ENCODE assay signal across 17 cellular contexts in the genomic region with DNA sequence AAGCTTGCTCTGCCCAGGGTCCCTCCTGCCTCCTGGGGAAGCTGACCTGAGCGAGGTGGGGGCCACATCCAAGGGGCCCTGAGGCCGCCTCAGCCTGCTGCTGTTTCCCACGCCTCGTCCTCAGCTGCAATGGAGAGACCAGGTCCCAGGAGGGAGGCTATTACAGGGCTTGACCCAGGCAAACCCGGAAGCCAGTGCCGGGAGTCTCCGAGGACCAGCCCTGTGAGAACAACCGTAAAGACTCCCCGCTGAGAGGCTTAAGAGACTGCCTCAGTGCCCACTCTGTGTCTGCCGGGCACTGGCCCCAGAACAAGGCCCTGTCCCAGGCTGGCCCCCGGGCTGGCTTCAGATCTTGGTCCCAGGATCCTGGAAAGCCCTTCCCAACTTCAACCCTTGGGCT.
DNase-seq lines count a peak whose midpoint lies in the region; ATAC-seq and TF ChIP-seq lines count a peak whose summit lies in the region.
"Had no signal": no experiment of that assay in that cellular context is flagged by ENCODE, and none has a peak within 500 bp of the region (broad histone marks: within the 10 kb centered on the region; RNA-seq: fewer than 3 reads in every experiment).

No MANE protein-coding gene starts in this region.

- H3K36me3 Mint-ChIP-seq in Caco-2 (ENCODE audit: insufficient read depth, unreplicated experiment) (peaks cover 6% of the 10 kb centered on the region), chondrocyte (ENCODE audit: low read depth) (no peaks in the 10 kb centered on the region), natural killer cell (no peaks in the 10 kb centered on the region)
- H3K36me3 Mint-ChIP-seq: CD8-positive, alpha-beta T cell had no signal

- no peak overlapping the region for H3K9ac ChIP-seq in mesenchymal stem cell (ENCODE audit: low read length)

- H3K14ac ChIP-seq in mesenchymal stem cell (ENCODE audit: low read length in 2 of 2), result no peak overlapping the region

- H3K4me3 ChIP-seq in Caco-2 (ENCODE audit: low read depth, low read length), result no peak overlapping the region
- H3K4me3 ChIP-seq in mesenchymal stem cell (ENCODE audit: insufficient read depth in 1 of 2, low read depth in 1 of 2, low read length in 2 of 2), result no peak overlapping the region
- H3K4me3 ChIP-seq in upper lobe of right lung, result no peak overlapping the region
- H3K4me3 ChIP-seq: SJCRH30 had no signal

- H3K4me3 Mint-ChIP-seq in Caco-2 (ENCODE audit: unreplicated experiment), result no peak overlapping the region
- no peak overlapping the region for H3K4me3 Mint-ChIP-seq in chondrocyte (ENCODE audit: unreplicated experiment)
- no peak overlapping the region for H3K4me3 Mint-ChIP-seq in natural killer cell
- H3K4me3 Mint-ChIP-seq: CD8-positive, alpha-beta T cell had no signal

- no peak overlapping the region for H2BK5ac ChIP-seq in mesenchymal stem cell (ENCODE audit: low read depth, low read length, poor library complexity, severe bottlenecking)

- peaks cover 37% of the 10 kb centered on the region for H3K4me1 ChIP-seq in Caco-2
- H3K4me1 ChIP-seq in mesenchymal stem cell (ENCODE audit: control insufficient read depth, insufficient read depth, low read depth, low read length), result peaks cover 5% of the 10 kb centered on the region
- peaks cover 12% of the 10 kb centered on the region for H3K4me1 ChIP-seq in upper lobe of right lung
- H3K4me1 ChIP-seq: SJCRH30 had no signal

- H3K4me1 Mint-ChIP-seq in Caco-2 (ENCODE audit: low read depth, unreplicated experiment) (peaks cover 28% of the 10 kb centered on the region), chondrocyte (ENCODE audit: low read depth) (peaks cover 6% of the 10 kb centered on the region), natural killer cell (no peaks in the 10 kb centered on the region)

- H3K36me3 ChIP-seq in Caco-2 (ENCODE audit: control insufficient read depth, insufficient read depth, low read length) (no peaks in the 10 kb centered on the region), mesenchymal stem cell (ENCODE audit: control insufficient read depth in 1 of 2, insufficient read depth in 2 of 2, low read depth in 1 of 2, low read length in 2 of 2) (no peaks in the 10 kb centered on the region), upper lobe of right lung (no peaks in the 10 kb centered on the region)
- H3K36me3 ChIP-seq: SJCRH30 had no signal

- WGBS in mesenchymal stem cell, result 83% methylated on average over 10 of the region's 11 CpGs

- ATAC-seq in upper lobe of right lung, result no peak
- ATAC-seq in natural killer cell, result no peak
- no peak for ATAC-seq in HG03097 (IDR thresholded peaks at IDR 0.05; ENCODE audit: low FRiP score, unreplicated experiment)
- ATAC-seq: CD8-positive, alpha-beta T cell had no signal

- H3K4ac ChIP-seq in mesenchymal stem cell (ENCODE audit: low read depth in 1 of 2, low read length in 2 of 2), result peak overlapping the region in 1 of 2 experiments; percentile 7

- no peak overlapping the region for H3K18ac ChIP-seq in mesenchymal stem cell (ENCODE audit: low read depth in 1 of 2, low read length in 2 of 2)

- POLR2A ChIA-PET in Caco-2 (lab: Charles Lee), result no interaction called here

- DNase-seq in Caco-2, result no peak
- DNase-seq in chondrocyte (ENCODE audit: low spot score), result peak; percentile 65
- DNase-seq in mesenchymal stem cell, result no peak
- DNase-seq in upper lobe of right lung, result peak; percentile 55
- no peak for DNase-seq in natural killer cell
- no peak for DNase-seq in NCI-H2029 treated with DMSO at 0.1 percent for 48 hours (lab: John Stamatoyannopoulos, UW)
- DNase-seq: CD8-positive, alpha-beta T cell; DND-41; H7; Kasumi-1; MM.1S; NCI-H1105; NCI-H1694 treated with DMSO at 0.1 percent for 48 hours; NCI-H446; NCI-H69; SJCRH30 had no signal

- CTCF ChIA-PET in Caco-2 (lab: Charles Lee), result interaction anchor here (0.6 to 1.9 kb wide), 19 partner anchors 14 to 259 kb away, joined by 3 to 9 read pairs (median 3); partner anchors contain the start of gene FADD

- no peak overlapping the region for H2AFZ ChIP-seq in mesenchymal stem cell (ENCODE audit: low read depth, low read length)

- no peaks in the 10 kb centered on the region for H3K27me3 ChIP-seq in Caco-2 (replicated peaks; ENCODE audit: control insufficient read depth, insufficient read depth, low read length)
- H3K27me3 ChIP-seq in mesenchymal stem cell (ENCODE audit: control insufficient read depth in 1 of 2, insufficient read depth in 1 of 2, low read length in 2 of 2), result peaks cover 36 to 44% of the 10 kb centered on the region in 2 experiments
- H3K27me3 ChIP-seq in upper lobe of right lung, result no peaks in the 10 kb centered on the region
- H3K27me3 ChIP-seq: SJCRH30 had no signal

- no peak overlapping the region for H3K23ac ChIP-seq in mesenchymal stem cell (ENCODE audit: low read length in 2 of 2)

- no peak overlapping the region for H2AK5ac ChIP-seq in mesenchymal stem cell (ENCODE audit: low read length, severe bottlenecking)

- intact Hi-C loops in Caco-2 (cut with micrococcal nuclease; ENCODE audit: unreplicated experiment) (loop anchor here (1.0 to 2.0 kb wide), 4 partner anchors 15 to 253 kb away; partner anchors contain the start of gene ANO1), upper lobe of right lung (cut with DNase I) (no loop called here), natural killer cell (cut with micrococcal nuclease) (no loop called here)

- H3K27ac Mint-ChIP-seq in Caco-2 (ENCODE audit: unreplicated experiment), result peak overlapping the region; percentile 22
- H3K27ac Mint-ChIP-seq in chondrocyte (ENCODE audit: unreplicated experiment), result no peak overlapping the region
- H3K27ac Mint-ChIP-seq in natural killer cell, result no peak overlapping the region
- H3K27ac Mint-ChIP-seq: CD8-positive, alpha-beta T cell had no signal

- H3K27ac ChIP-seq in mesenchymal stem cell (ENCODE audit: low read length, poor library complexity, severe bottlenecking) (no peak overlapping the region), upper lobe of right lung (no peak overlapping the region)
- H3K27ac ChIP-seq: SJCRH30 had no signal

- H2BK120ac ChIP-seq in mesenchymal stem cell (ENCODE audit: low read depth, low read length), result no peak overlapping the region

- peak overlapping the region; percentile 34 for H4K91ac ChIP-seq in mesenchymal stem cell (ENCODE audit: low read length)

- no peak overlapping the region for H2BK15ac ChIP-seq in mesenchymal stem cell (ENCODE audit: low read depth, poor library complexity, severe bottlenecking)

- H3K9me3 ChIP-seq in Caco-2 (no peaks in the 10 kb centered on the region), mesenchymal stem cell (ENCODE audit: control insufficient read depth, low read length) (no peaks in the 10 kb centered on the region), upper lobe of right lung (no peaks in the 10 kb centered on the region)
- H3K9me3 ChIP-seq: SJCRH30 had no signal

- no peaks in the 10 kb centered on the region for H3K79me1 ChIP-seq in mesenchymal stem cell (replicated peaks; ENCODE audit: low read length, poor library complexity, severe bottlenecking)

- peak overlapping the region in 1 of 2 experiments; percentile 42 for H2BK12ac ChIP-seq in mesenchymal stem cell (ENCODE audit: low read length in 2 of 2)

- no peak overlapping the region for H3K4me2 ChIP-seq in mesenchymal stem cell (ENCODE audit: low read length, poor library complexity, severe bottlenecking)

- TF ChIP-seq CTCF in Caco-2 (IDR thresholded peaks at IDR 0.05; ENCODE audit: insufficient read depth in 1 of 2, low read depth in 1 of 2, low read length in 1 of 2, severe bottlenecking in 1 of 2, unreplicated experiment in 1 of 2), result no peak
- no peak for TF ChIP-seq CTCF in chondrocyte (IDR thresholded peaks at IDR 0.05)
- TF ChIP-seq CTCF in upper lobe of right lung (IDR thresholded peaks at IDR 0.05), result no peak
- TF ChIP-seq CTCF in natural killer cell (IDR thresholded peaks at IDR 0.05), result no peak

- no peaks in the 10 kb centered on the region for H3K9me3 Mint-ChIP-seq in Caco-2 (ENCODE audit: unreplicated experiment)
- no peaks in the 10 kb centered on the region for H3K9me3 Mint-ChIP-seq in chondrocyte (ENCODE audit: low read depth)
- no peaks in the 10 kb centered on the region for H3K9me3 Mint-ChIP-seq in natural killer cell
- H3K9me3 Mint-ChIP-seq: CD8-positive, alpha-beta T cell had no signal

- no TSS peak for BruUV-seq in Caco-2 (replicated peaks; lab: Mats Ljungman, UMichigan)

- H3K27me3 Mint-ChIP-seq in Caco-2 (ENCODE audit: insufficient read depth, unreplicated experiment), result no peaks in the 10 kb centered on the region
- peaks cover 8% of the 10 kb centered on the region for H3K27me3 Mint-ChIP-seq in chondrocyte (ENCODE audit: low read depth)
- peaks cover 6 to 7% of the 10 kb centered on the region in 2 donors for H3K27me3 Mint-ChIP-seq in natural killer cell (ENCODE audit: low read depth in 2 of 2)

- H4K8ac ChIP-seq in mesenchymal stem cell (ENCODE audit: low read length), result no peak overlapping the region

Comparison
In these comparisons a context has a peak if more than half of its experiments do, and no peak if none do; other contexts are left out.
1. DNase-seq: peak in chondrocyte (single experiment) and upper lobe of right lung (single experiment); none in Caco-2 (0 of 2), mesenchymal stem cell (single experiment), natural killer cell (single experiment) and NCI-H2029 treated with DMSO at 0.1 percent for 48 hours (single experiment).